ENCODE assay signal across 8 cellular contexts in genomic region chr1:204453141-204453772, GRCh38. TPM values are rescaled to one million over a fixed set of nuclear protein-coding genes. Genes with fewer than 3 reads are reported as not detected.
DNase-seq lines count a peak whose midpoint lies in the region; ATAC-seq lines count a peak whose summit lies in the region.

No MANE protein-coding gene starts in this region.

- peak; percentile 63 for DNase-seq in T-helper 9 cell
- DNase-seq in dermis microvascular lymphatic vessel endothelial cell (ENCODE audit: low read depth in 2 of 2): peak; percentile 66 to 79
- DNase-seq in stimulated activated CD8-positive, alpha-beta memory T cell treated with anti-CD3 and anti-CD28 coated beads, Interleukin-2, amount 100 ng/mL, for 48 hours (ENCODE audit: low read depth in 2 of 2): peak; percentile 51 to 53
- DNase-seq in superior temporal gyrus (ENCODE audit: extremely low spot score): no peak
- DNase-seq in mucosa of gallbladder (ENCODE audit: low spot score): no peak
- DNase-seq in SK-N-DZ (ENCODE audit: low spot score): no peak

- ATAC-seq in GM18498 (IDR thresholded peaks at IDR 0.05; ENCODE audit: unreplicated experiment) (peak; percentile 72), HG02759 (IDR thresholded peaks at IDR 0.05; ENCODE audit: unreplicated experiment) (peak; percentile 87)

RNA-seq across cellular contexts. Expression of gene PIK3C2B, which starts 41.3 kb away (rescaled TPM):
- total RNA-seq in dermis microvascular lymphatic vessel endothelial cell: 11.7 and 20.5 TPM in 2 replicates
- total RNA-seq in mucosa of gallbladder: 64.6 TPM
- polyA plus RNA-seq in SK-N-DZ (2014; cell fraction: cytosol; rRNA removed): 6.3 and 8.5 TPM in 2 replicates
- 4.8 and 12.2 TPM in 2 replicates for polyA plus RNA-seq in SK-N-DZ (2014; cell fraction: nucleus; rRNA removed)

RNA-seq across cellular contexts. Expression of gene PPP1R15B, which starts 41.6 kb away (rescaled TPM):
- 17.5 and 21.1 TPM in 2 replicates for total RNA-seq in dermis microvascular lymphatic vessel endothelial cell
- total RNA-seq in mucosa of gallbladder: 38.8 TPM
- 38.7 and 40.1 TPM in 2 replicates for polyA plus RNA-seq in SK-N-DZ (2014; cell fraction: cytosol; rRNA removed)
- 12.8 and 17.6 TPM in 2 replicates for polyA plus RNA-seq in SK-N-DZ (2014; cell fraction: nucleus; rRNA removed)

Comparison
In these comparisons a context has a peak if more than half of its experiments do, and no peak if none do; other contexts are left out.
1. DNase-seq: peak in T-helper 9 cell (single experiment), dermis microvascular lymphatic vessel endothelial cell (2 of 2) and stimulated activated CD8-positive, alpha-beta memory T cell treated with anti-CD3 and anti-CD28 coated beads, Interleukin-2, amount 100 ng/mL, for 48 hours (2 of 2); none in superior temporal gyrus (single experiment), mucosa of gallbladder (single experiment) and SK-N-DZ (single experiment).